Comparison of ENCODE assay signal across 12 cellular contexts in genomic region chr2:152571035-152571766, GRCh38.
A peak's percentile ranks its signal among the peaks of the same experiment; 100 is the strongest.
DNase-seq lines count a peak whose midpoint lies in the region; ATAC-seq and TF ChIP-seq lines count a peak whose summit lies in the region.
"Had no signal": no experiment of that assay in that cellular context is flagged by ENCODE, and none has a peak within 500 bp of the region (broad histone marks: within the 10 kb centered on the region; RNA-seq: fewer than 3 reads in every experiment).

No MANE protein-coding gene starts in this region.

- POLR2A ChIA-PET in naive thymus-derived CD4-positive, alpha-beta T cell (lab: Charles Lee) = no interaction called here

- no peaks in the 10 kb centered on the region for H3K27me3 ChIP-seq in right cardiac atrium (ENCODE audit: control insufficient read depth, insufficient read depth)
- H3K27me3 ChIP-seq in thyroid gland = no peaks in the 10 kb centered on the region
- H3K27me3 ChIP-seq in naive thymus-derived CD4-positive, alpha-beta T cell (ENCODE audit: control insufficient read depth in 2 of 2, insufficient read depth in 2 of 2, low read length in 2 of 2) = no peaks in the 10 kb centered on the region
- H3K27me3 ChIP-seq: pancreas, Peyer's patch had no signal

- no peaks in the 10 kb centered on the region for H3K9me3 Mint-ChIP-seq in naive thymus-derived CD4-positive, alpha-beta T cell

- H3K36me3 ChIP-seq in thyroid gland = no peaks in the 10 kb centered on the region
- no peaks in the 10 kb centered on the region for H3K36me3 ChIP-seq in naive thymus-derived CD4-positive, alpha-beta T cell (ENCODE audit: control insufficient read depth in 2 of 3, insufficient read depth in 3 of 3, low read length in 3 of 3)
- H3K36me3 ChIP-seq: pancreas, Peyer's patch had no signal

- WGBS in right cardiac atrium = 54% methylated on average over 3 of the region's 3 CpGs
- whole genome bisulfite sequencing in thyroid gland, 2 donors = 30 to 43% methylated on average over 3 of the region's 3 CpGs

- ATAC-seq in right cardiac atrium (peak; percentile 92 to 96), left colon (no peak)
- no peak for ATAC-seq in naive thymus-derived CD4-positive, alpha-beta T cell

- TF ChIP-seq POLR2A in thyroid gland (IDR thresholded peaks at IDR 0.05) = no peak

- no peak overlapping the region for H3K4me3 Mint-ChIP-seq in naive thymus-derived CD4-positive, alpha-beta T cell

- DNase-seq in LHCN-M2 (ENCODE audit: low read depth) = peak; percentile 60
- DNase-seq in cardiac fibroblast (ENCODE audit: low read depth in 2 of 2) = peak; percentile 50 to 54
- DNase-seq in right cardiac atrium = peak; percentile 38 to 74 (median 65)
- DNase-seq in thyroid gland = peak; percentile 20 to 22
- no peak for DNase-seq in naive thymus-derived CD4-positive, alpha-beta T cell
- no peak for DNase-seq in left colon
- no peak for DNase-seq in CD1c-positive myeloid dendritic cell (ENCODE audit: extremely low spot score)
- DNase-seq: activated CD4-positive, alpha-beta T cell treated with anti-CD3 and anti-CD28 coated beads, Interleukin-2, amount 50 U/mL, for 4 hours; NCI-H345; pancreas; Peyer's patch; stimulated activated naive CD4-positive, alpha-beta T cell treated with Interleukin-2 at 50 U/mL for 16 hours had no signal

- H3K4me1 Mint-ChIP-seq in naive thymus-derived CD4-positive, alpha-beta T cell = peaks cover 0 to 7% (median 0%) of the 10 kb centered on the region in 7 donors

- no peaks in the 10 kb centered on the region for H3K36me3 Mint-ChIP-seq in naive thymus-derived CD4-positive, alpha-beta T cell

- no peak overlapping the region for H3K4me3 ChIP-seq in cardiac fibroblast (replicated peaks in 1 of 2; ENCODE audit: low read depth in 2 of 2, low read length in 2 of 2)
- H3K4me3 ChIP-seq in right cardiac atrium (ENCODE audit: low read length) = no peak overlapping the region
- H3K4me3 ChIP-seq in thyroid gland (replicated peaks in 1 of 3) = no peak overlapping the region
- no peak overlapping the region for H3K4me3 ChIP-seq in naive thymus-derived CD4-positive, alpha-beta T cell (ENCODE audit: low read length)
- H3K4me3 ChIP-seq: pancreas, Peyer's patch had no signal

- H3K9me3 ChIP-seq in right cardiac atrium (ENCODE audit: control insufficient read depth, low read length) (no peaks in the 10 kb centered on the region), thyroid gland (no peaks in the 10 kb centered on the region)
- H3K9me3 ChIP-seq in naive thymus-derived CD4-positive, alpha-beta T cell (ENCODE audit: control insufficient read depth in 2 of 3, low read length in 3 of 3) = no peaks in the 10 kb centered on the region
- H3K9me3 ChIP-seq: pancreas, Peyer's patch had no signal

- intact Hi-C loops in right cardiac atrium (cut with DNase I) = loop anchor here in 1 of 4 donors (10.0 kb wide), 1 partner anchor 66 kb away; no protein-coding TSS in a partner anchor
- intact Hi-C loops in thyroid gland (cut with DNase I) = no loop called here
- intact Hi-C loops in naive thymus-derived CD4-positive, alpha-beta T cell (cut with micrococcal nuclease) = no loop called here
- intact Hi-C loops in left colon (cut with DNase I, micrococcal nuclease) = no loop called here

- CTCF ChIA-PET in naive thymus-derived CD4-positive, alpha-beta T cell (lab: Charles Lee) = no interaction called here

- peaks cover 0 to 21% (median 5%) of the 10 kb centered on the region in 5 donors for H3K27me3 Mint-ChIP-seq in naive thymus-derived CD4-positive, alpha-beta T cell

- TF ChIP-seq CTCF in cardiac fibroblast (IDR thresholded peaks at IDR 0.05; ENCODE audit: low read depth, low read length) (no peak), thyroid gland (IDR thresholded peaks at IDR 0.05) (no peak)

- no peak overlapping the region for H3K27ac Mint-ChIP-seq in naive thymus-derived CD4-positive, alpha-beta T cell

- H3K27ac ChIP-seq in right cardiac atrium (ENCODE audit: low read length) (peak overlapping the region; percentile 57), thyroid gland (peak overlapping the region in 2 of 3 donors; percentile 7 to 59)
- no peak overlapping the region for H3K27ac ChIP-seq in naive thymus-derived CD4-positive, alpha-beta T cell (ENCODE audit: low read depth, low read length)
- H3K27ac ChIP-seq: pancreas, Peyer's patch had no signal

- H3K4me1 ChIP-seq in right cardiac atrium (ENCODE audit: control insufficient read depth, insufficient read depth, low read length) (peaks cover 3% of the 10 kb centered on the region), thyroid gland (peaks cover 11 to 12% of the 10 kb centered on the region in 2 donors)
- no peaks in the 10 kb centered on the region for H3K4me1 ChIP-seq in naive thymus-derived CD4-positive, alpha-beta T cell (ENCODE audit: control insufficient read depth in 2 of 2, insufficient read depth in 2 of 2, low read length in 2 of 2)
- H3K4me1 ChIP-seq: pancreas, Peyer's patch had no signal

Comparison
In these comparisons a context has a peak if more than half of its experiments do, and no peak if none do; other contexts are left out.
1. DNase-seq: peak in LHCN-M2 (single experiment), cardiac fibroblast (2 of 2), right cardiac atrium (3 of 3) and thyroid gland (2 of 2); none in naive thymus-derived CD4-positive, alpha-beta T cell (0 of 9), left colon (0 of 2) and CD1c-positive myeloid dendritic cell (single experiment).
2. ATAC-seq: peak in right cardiac atrium (2 of 2); none in naive thymus-derived CD4-positive, alpha-beta T cell (single experiment) and left colon (single experiment).